20 cellular contexts compared by ENCODE assay signal in the genomic region with DNA sequence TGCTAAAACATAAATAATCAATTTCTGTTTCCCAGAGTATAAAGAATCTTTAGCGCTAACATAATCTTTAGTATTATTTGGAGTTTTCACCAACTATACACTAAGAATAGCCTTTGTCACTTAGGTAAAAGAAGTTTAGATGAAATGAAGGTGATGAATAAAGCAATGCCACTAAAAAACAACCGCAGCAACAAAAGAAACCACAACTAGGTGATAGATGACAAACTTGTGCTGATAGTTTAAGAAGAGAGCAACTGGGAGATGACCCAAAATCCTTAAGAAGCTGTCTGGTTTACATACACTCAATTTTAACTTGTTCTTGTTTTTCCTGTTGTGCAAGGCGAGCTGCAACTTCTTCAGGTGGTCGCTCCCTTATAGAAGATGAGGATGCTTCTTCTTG. TPM values are rescaled to one million over a fixed set of nuclear protein-coding genes. Genes with fewer than 3 reads are reported as not detected.
DNase-seq lines count a peak whose midpoint lies in the region; ATAC-seq and TF ChIP-seq lines count a peak whose summit lies in the region.
"Had no signal": no experiment of that assay in that cellular context is flagged by ENCODE, and none has a peak within 500 bp of the region (broad histone marks: within the 10 kb centered on the region; RNA-seq: fewer than 3 reads in every experiment).

No MANE protein-coding gene starts in this region.

- no peaks in the 10 kb centered on the region for H3K9me3 Mint-ChIP-seq in activated naive CD8-positive, alpha-beta T cell (ENCODE audit: low read depth)
- no peaks in the 10 kb centered on the region for H3K9me3 Mint-ChIP-seq in activated naive CD8-positive, alpha-beta T cell treated with anti-CD3 and anti-CD28 coated beads for 36 hours
- H3K9me3 Mint-ChIP-seq in effector memory CD8-positive, alpha-beta T cell, result no peaks in the 10 kb centered on the region
- H3K9me3 Mint-ChIP-seq in HFFc6, result no peaks in the 10 kb centered on the region
- H3K9me3 Mint-ChIP-seq: CD14-positive monocyte; CD4-positive, alpha-beta T cell; GM23338 had no signal

- H3K4me1 Mint-ChIP-seq in activated naive CD8-positive, alpha-beta T cell (ENCODE audit: low read depth), result peaks cover 12% of the 10 kb centered on the region
- peaks cover 12% of the 10 kb centered on the region for H3K4me1 Mint-ChIP-seq in activated naive CD8-positive, alpha-beta T cell treated with anti-CD3 and anti-CD28 coated beads for 36 hours
- peaks cover 7 to 16% of the 10 kb centered on the region in 2 donors for H3K4me1 Mint-ChIP-seq in effector memory CD8-positive, alpha-beta T cell (ENCODE audit: low read depth in 2 of 2)
- peaks cover 14% of the 10 kb centered on the region for H3K4me1 Mint-ChIP-seq in HFFc6 (ENCODE audit: low read depth)
- H3K4me1 Mint-ChIP-seq: GM23338 had no signal

- ATAC-seq in effector memory CD8-positive, alpha-beta T cell (replicated peaks), result peak; percentile 62
- ATAC-seq: A549, GM23338 had no signal

- H3K4me3 ChIP-seq in Jurkat, Clone E6-1 (ENCODE audit: low read length), result no peak overlapping the region
- H3K4me3 ChIP-seq: A549; BLaER1 treated with 17β-estradiol and CSF1 and Interleukin-3, amounts not matched to agents 10 nM and 100 nM; GM23338; HAP-1 had no signal

- peaks cover 15% of the 10 kb centered on the region for H3K36me3 Mint-ChIP-seq in activated naive CD8-positive, alpha-beta T cell
- peaks cover 26% of the 10 kb centered on the region for H3K36me3 Mint-ChIP-seq in activated naive CD8-positive, alpha-beta T cell treated with anti-CD3 and anti-CD28 coated beads for 36 hours
- peaks cover 79% of the 10 kb centered on the region for H3K36me3 Mint-ChIP-seq in effector memory CD8-positive, alpha-beta T cell (ENCODE audit: insufficient read depth)
- H3K36me3 Mint-ChIP-seq in HFFc6 (ENCODE audit: low read depth), result peaks cover 24% of the 10 kb centered on the region

- DNase-seq in activated naive CD8-positive, alpha-beta T cell treated with anti-CD3 and anti-CD28 coated beads for 36 hours, result no peak
- peak; percentile 53 for DNase-seq in Jurkat, Clone E6-1 (ENCODE audit: low read depth, low spot score)
- DNase-seq in effector memory CD8-positive, alpha-beta T cell, result no peak
- no peak for DNase-seq in NCI-H2081 (lab: John Stamatoyannopoulos, UW)
- no peak for DNase-seq in HFFc6
- DNase-seq: 8988T; ACHN; AML-193; BE2C; Calu3; CD4-positive, alpha-beta T cell; COR-L47; DMS79 treated with DMSO at 0.1 percent for 48 hours; GF-D8 had no signal

- no peaks in the 10 kb centered on the region for H3K27me3 Mint-ChIP-seq in activated naive CD8-positive, alpha-beta T cell
- no peaks in the 10 kb centered on the region for H3K27me3 Mint-ChIP-seq in activated naive CD8-positive, alpha-beta T cell treated with anti-CD3 and anti-CD28 coated beads for 36 hours
- H3K27me3 Mint-ChIP-seq in effector memory CD8-positive, alpha-beta T cell, result no peaks in the 10 kb centered on the region
- no peaks in the 10 kb centered on the region for H3K27me3 Mint-ChIP-seq in HFFc6 (ENCODE audit: insufficient read depth)
- H3K27me3 Mint-ChIP-seq: CD4-positive, alpha-beta T cell had no signal

- no peak overlapping the region for H3K4me3 Mint-ChIP-seq in activated naive CD8-positive, alpha-beta T cell
- no peak overlapping the region for H3K4me3 Mint-ChIP-seq in activated naive CD8-positive, alpha-beta T cell treated with anti-CD3 and anti-CD28 coated beads for 36 hours
- H3K4me3 Mint-ChIP-seq in effector memory CD8-positive, alpha-beta T cell, result peak overlapping the region in 1 of 2 donors; percentile 8
- H3K4me3 Mint-ChIP-seq in HFFc6, result no peak overlapping the region
- H3K4me3 Mint-ChIP-seq: CD14-positive monocyte; CD4-positive, alpha-beta T cell; GM23338 had no signal

- peak overlapping the region; percentile 28 for H3K27ac Mint-ChIP-seq in activated naive CD8-positive, alpha-beta T cell
- no peak overlapping the region for H3K27ac Mint-ChIP-seq in activated naive CD8-positive, alpha-beta T cell treated with anti-CD3 and anti-CD28 coated beads for 36 hours
- no peak overlapping the region for H3K27ac Mint-ChIP-seq in effector memory CD8-positive, alpha-beta T cell
- H3K27ac Mint-ChIP-seq in HFFc6, result no peak overlapping the region
- H3K27ac Mint-ChIP-seq: CD4-positive, alpha-beta T cell; GM23338 had no signal

- TF ChIP-seq CTCF in HFFc6 (IDR thresholded peaks at IDR 0.05), result no peak

RNA-seq across cellular contexts. Expression of gene IMMT, which starts 24.8 kb away (rescaled TPM):
- total RNA-seq in activated naive CD8-positive, alpha-beta T cell treated with anti-CD3 and anti-CD28 coated beads for 36 hours, result 100 to 1,000 TPM; 154 to 163 TPM
- 124 TPM for polyA plus RNA-seq in Jurkat, Clone E6-1 (2012; ENCODE audit: insufficient read depth, insufficient read length)
- 10 to 100 TPM; 83.0 to 93.4 (median 87.6) TPM for total RNA-seq in HFFc6 (2021; fragmentation: NEBNext Ultra II Directional; extraction: Animal tissue kit (Norgen Biotek cat#: 25700))

RNA-seq across cellular contexts. Expression of gene MRPL35, which starts 28.8 kb away (rescaled TPM):
- total RNA-seq in activated naive CD8-positive, alpha-beta T cell treated with anti-CD3 and anti-CD28 coated beads for 36 hours, result 100 to 1,000 TPM in 1 of 2 experiments, 10 to 100 TPM in 1; 93.9 to 105 TPM
- 91.5 TPM for polyA plus RNA-seq in Jurkat, Clone E6-1 (2012; ENCODE audit: insufficient read depth, insufficient read length)
- total RNA-seq in HFFc6 (2021; fragmentation: NEBNext Ultra II Directional; extraction: Animal tissue kit (Norgen Biotek cat#: 25700)), result 10 to 100 TPM; 36.3 to 55.3 (median 46.6) TPM
